In the genomic region with DNA sequence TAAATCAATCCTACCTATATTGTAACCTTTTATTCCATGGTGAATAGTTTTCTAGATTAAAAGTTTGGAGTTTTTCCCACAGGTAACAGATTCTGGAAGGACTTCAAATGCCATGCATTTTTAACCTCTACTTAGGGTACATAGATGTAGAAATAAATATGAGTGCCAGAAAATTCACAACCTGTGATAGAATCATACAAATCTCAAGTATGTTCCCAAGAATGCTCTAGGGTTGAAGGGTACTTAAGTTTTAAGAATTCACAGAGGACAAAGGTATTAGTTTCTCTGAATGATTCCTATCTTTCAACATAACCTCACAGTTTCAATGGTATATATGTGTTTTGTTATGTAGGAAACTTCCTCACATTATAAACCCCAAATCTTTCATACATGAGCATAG, we compare ENCODE assay signal across 22 cellular contexts.
"Had no signal": no experiment of that assay in that cellular context is flagged by ENCODE, and none has a peak within 500 bp of the region (broad histone marks: within the 10 kb centered on the region; RNA-seq: fewer than 3 reads in every experiment).

No MANE protein-coding gene starts in this region.

- H3K36me3 ChIP-seq: esophagus muscularis mucosa, gastroesophageal sphincter, heart left ventricle, lower lobe of right lung had no signal

- H3K4me1 ChIP-seq: foreskin keratinocyte, gastroesophageal sphincter, heart left ventricle had no signal

- H3K27me3 ChIP-seq: dorsolateral prefrontal cortex, esophagus muscularis mucosa, foreskin keratinocyte, gastroesophageal sphincter, heart left ventricle, hepatocyte had no signal

- H3K4me1 Mint-ChIP-seq: immature natural killer cell, naive B cell had no signal

- ATAC-seq: foreskin keratinocyte, gastroesophageal sphincter, heart left ventricle, left colon, left lobe of liver, left ventricle myocardium superior, mucosa of descending colon had no signal

- H3K36me3 Mint-ChIP-seq: immature natural killer cell, mesothelial cell of epicardium, naive B cell had no signal

- H3K27ac ChIP-seq: coronary artery, dorsolateral prefrontal cortex, esophagus muscularis mucosa, foreskin keratinocyte, gastroesophageal sphincter, heart left ventricle, hepatocyte, lower lobe of right lung had no signal

- H3K27me3 Mint-ChIP-seq: naive B cell had no signal

- H3K9me3 ChIP-seq: esophagus muscularis mucosa, gastroesophageal sphincter, heart left ventricle, lower lobe of right lung, mucosa of descending colon had no signal

- DNase-seq: dermis blood vessel endothelial cell; dorsolateral prefrontal cortex; effector CD4-positive, alpha-beta T cell; effector memory CD4-positive, alpha-beta T cell; foreskin keratinocyte; heart left ventricle; hypothalamus; immature natural killer cell; islet precursor cell; kidney; kidney glomerular epithelial cell; left colon; left ventricle myocardium superior; lower lobe of right lung; mucosa of descending colon; naive B cell had no signal

- H3K4me3 ChIP-seq: coronary artery, dorsolateral prefrontal cortex, esophagus muscularis mucosa, gastroesophageal sphincter, heart left ventricle, hepatocyte, lower lobe of right lung, mucosa of descending colon had no signal

- H3K27ac Mint-ChIP-seq: immature natural killer cell, mesothelial cell of epicardium had no signal

- H3K4me3 Mint-ChIP-seq: immature natural killer cell, mesothelial cell of epicardium, naive B cell had no signal
